In the genomic region with DNA sequence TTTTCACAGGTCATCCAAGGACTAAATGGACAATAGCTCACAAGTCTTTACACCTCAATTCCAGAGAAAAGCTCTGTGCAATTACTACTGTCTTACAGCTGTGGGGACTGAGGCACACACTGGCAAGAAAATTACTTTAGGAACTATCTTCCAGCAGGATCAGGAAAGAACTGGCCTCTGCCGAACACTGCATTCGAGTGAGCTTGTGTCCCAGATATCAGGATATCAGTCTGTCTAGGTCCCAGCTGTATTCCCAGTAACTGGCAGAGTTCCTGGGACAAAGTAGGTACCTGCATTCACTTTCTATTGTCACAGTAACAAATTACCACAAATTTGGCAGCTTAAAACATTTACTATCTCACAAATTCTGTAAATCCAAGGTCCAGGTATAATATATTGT, we compare ENCODE assay signal across 25 cellular contexts.
"Had no signal": no experiment of that assay in that cellular context is flagged by ENCODE, and none has a peak within 500 bp of the region (broad histone marks: within the 10 kb centered on the region; RNA-seq: fewer than 3 reads in every experiment).

No MANE protein-coding gene starts in this region.

- H3K36me3 ChIP-seq: esophagus muscularis mucosa, gastroesophageal sphincter, heart right ventricle, neural progenitor cell, prostate gland, right atrium auricular region, sigmoid colon, thoracic aorta, transverse colon, upper lobe of right lung, uterus had no signal

- H3K27me3 ChIP-seq: esophagus muscularis mucosa, foreskin keratinocyte, gastroesophageal sphincter, heart right ventricle, neural progenitor cell, right atrium auricular region, sigmoid colon, transverse colon, upper lobe of right lung, uterus had no signal

- H3K4me1 ChIP-seq: gastroesophageal sphincter, heart right ventricle, prostate gland, right atrium auricular region, sigmoid colon, upper lobe of right lung, uterus had no signal

- H3K27ac ChIP-seq: coronary artery, esophagus muscularis mucosa, foreskin keratinocyte, gastroesophageal sphincter, heart right ventricle, neural progenitor cell, prostate gland, right atrium auricular region, sigmoid colon, thoracic aorta, transverse colon, upper lobe of right lung, uterus had no signal

- FAIRE-seq: endothelial cell of umbilical vein, keratinocyte had no signal

- DNase-seq: dermis blood vessel endothelial cell; effector memory CD4-positive, alpha-beta T cell; foreskin keratinocyte; heart right ventricle; hippocampal formation; immature natural killer cell; mesenchymal stem cell; naive thymus-derived CD4-positive, alpha-beta T cell; nucleus accumbens; sigmoid colon; stimulated activated CD4-positive, alpha-beta T cell treated with anti-CD3 and anti-CD28 coated beads, Interleukin-15, amount 100 ng/mL, for 24 hours; stimulated activated CD4-positive, alpha-beta T cell treated with anti-CD3 and anti-CD28 coated beads, Interleukin-2, amount 100 ng/mL, for 48 hours; stimulated activated naive B cell treated with anti-CD40 and anti-IgM and Interleukin-4, amounts not matched to agents 10 μg/mL and 1 μg/mL and 100 μg/mL, for 72 hours; transverse colon; upper lobe of right lung; uterus had no signal

- H3K9me3 ChIP-seq: esophagus muscularis mucosa, gastroesophageal sphincter, heart right ventricle, prostate gland, right atrium auricular region, sigmoid colon, thoracic aorta, transverse colon, upper lobe of right lung, uterus had no signal

- ATAC-seq: foreskin keratinocyte; gastroesophageal sphincter; heart right ventricle; naive thymus-derived CD4-positive, alpha-beta T cell; stimulated activated naive B cell treated with anti-CD40 and anti-IgM and Interleukin-4, amounts not matched to agents 10 μg/mL and 1 μg/mL and 100 μg/mL, for 72 hours; upper lobe of right lung had no signal

- H3K4me3 ChIP-seq: coronary artery, esophagus muscularis mucosa, gastroesophageal sphincter, heart right ventricle, neural progenitor cell, prostate gland, right atrium auricular region, sigmoid colon, thoracic aorta, transverse colon, upper lobe of right lung, uterus had no signal
